ENCODE assay signal across 1 cellular context in the genomic region with DNA sequence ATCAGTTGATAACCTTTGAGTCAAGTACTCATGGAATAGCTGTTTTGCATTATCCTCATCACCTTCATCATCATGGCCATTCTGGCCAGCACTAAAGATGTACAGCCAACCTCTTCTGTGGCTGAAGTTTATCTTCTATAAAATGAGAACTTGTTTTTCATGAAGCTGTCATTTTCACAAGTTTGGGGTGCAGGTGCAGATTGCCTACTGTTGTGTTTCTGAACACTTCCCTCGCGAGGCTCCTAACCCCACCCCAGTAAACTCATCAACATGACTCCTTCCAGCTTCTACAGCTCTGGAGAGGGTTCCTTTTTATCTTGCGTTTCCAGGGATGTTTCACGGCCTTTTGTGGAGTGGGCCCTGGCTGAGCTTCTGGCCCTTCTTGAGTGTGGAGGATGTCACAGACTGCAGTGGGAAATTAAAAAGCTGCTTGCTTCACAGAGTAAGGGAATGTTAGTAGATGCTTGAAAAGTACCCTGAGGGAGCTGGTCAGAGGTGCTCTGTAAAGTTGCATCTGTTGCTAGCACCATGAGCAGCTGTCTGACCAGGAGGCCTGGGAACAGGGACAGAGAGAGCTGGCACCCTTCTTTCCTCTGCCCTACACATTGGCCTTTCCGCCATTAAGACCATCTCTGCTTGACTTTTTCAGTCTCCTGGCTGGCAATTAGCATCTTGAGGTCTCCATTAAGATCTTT.
TF ChIP-seq lines count a peak whose summit lies in the region.

No MANE protein-coding gene starts in this region.

TF ChIP-seq in GM12878, 131 proteins besides CTCF, POLR2A, EP300 and RAD21:
- TF ChIP-seq, protein P1, sequence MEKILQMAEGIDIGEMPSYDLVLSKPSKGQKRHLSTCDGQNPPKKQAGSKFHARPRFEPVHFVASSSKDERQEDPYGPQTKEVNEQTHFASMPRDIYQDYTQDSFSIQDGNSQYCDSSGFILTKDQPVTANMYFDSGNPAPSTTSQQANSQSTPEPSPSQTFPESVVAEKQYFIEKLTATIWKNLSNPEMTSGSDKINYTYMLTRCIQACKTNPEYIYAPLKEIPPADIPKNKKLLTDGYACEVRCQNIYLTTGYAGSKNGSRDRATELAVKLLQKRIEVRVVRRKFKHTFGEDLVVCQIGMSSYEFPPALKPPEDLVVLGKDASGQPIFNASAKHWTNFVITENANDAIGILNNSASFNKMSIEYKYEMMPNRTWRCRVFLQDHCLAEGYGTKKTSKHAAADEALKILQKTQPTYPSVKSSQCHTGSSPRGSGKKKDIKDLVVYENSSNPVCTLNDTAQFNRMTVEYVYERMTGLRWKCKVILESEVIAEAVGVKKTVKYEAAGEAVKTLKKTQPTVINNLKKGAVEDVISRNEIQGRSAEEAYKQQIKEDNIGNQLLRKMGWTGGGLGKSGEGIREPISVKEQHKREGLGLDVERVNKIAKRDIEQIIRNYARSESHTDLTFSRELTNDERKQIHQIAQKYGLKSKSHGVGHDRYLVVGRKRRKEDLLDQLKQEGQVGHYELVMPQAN (conservative IDR thresholded peaks at IDR 0.05): no peak
- TF ChIP-seq, protein P2, sequence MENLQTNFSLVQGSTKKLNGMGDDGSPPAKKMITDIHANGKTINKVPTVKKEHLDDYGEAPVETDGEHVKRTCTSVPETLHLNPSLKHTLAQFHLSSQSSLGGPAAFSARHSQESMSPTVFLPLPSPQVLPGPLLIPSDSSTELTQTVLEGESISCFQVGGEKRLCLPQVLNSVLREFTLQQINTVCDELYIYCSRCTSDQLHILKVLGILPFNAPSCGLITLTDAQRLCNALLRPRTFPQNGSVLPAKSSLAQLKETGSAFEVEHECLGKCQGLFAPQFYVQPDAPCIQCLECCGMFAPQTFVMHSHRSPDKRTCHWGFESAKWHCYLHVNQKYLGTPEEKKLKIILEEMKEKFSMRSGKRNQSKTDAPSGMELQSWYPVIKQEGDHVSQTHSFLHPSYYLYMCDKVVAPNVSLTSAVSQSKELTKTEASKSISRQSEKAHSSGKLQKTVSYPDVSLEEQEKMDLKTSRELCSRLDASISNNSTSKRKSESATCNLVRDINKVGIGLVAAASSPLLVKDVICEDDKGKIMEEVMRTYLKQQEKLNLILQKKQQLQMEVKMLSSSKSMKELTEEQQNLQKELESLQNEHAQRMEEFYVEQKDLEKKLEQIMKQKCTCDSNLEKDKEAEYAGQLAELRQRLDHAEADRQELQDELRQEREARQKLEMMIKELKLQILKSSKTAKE (IDR thresholded peaks at IDR 0.05; ENCODE audit: low read depth, poor library complexity, severe bottlenecking): no peak
- TF ChIP-seq TCF12 (IDR thresholded peaks at IDR 0.05; ENCODE audit: low read depth, low read length): no peak
- no peak for TF ChIP-seq BRCA1 (IDR thresholded peaks at IDR 0.05; ENCODE audit: low read depth, low read length)
- TF ChIP-seq, protein P3, sequence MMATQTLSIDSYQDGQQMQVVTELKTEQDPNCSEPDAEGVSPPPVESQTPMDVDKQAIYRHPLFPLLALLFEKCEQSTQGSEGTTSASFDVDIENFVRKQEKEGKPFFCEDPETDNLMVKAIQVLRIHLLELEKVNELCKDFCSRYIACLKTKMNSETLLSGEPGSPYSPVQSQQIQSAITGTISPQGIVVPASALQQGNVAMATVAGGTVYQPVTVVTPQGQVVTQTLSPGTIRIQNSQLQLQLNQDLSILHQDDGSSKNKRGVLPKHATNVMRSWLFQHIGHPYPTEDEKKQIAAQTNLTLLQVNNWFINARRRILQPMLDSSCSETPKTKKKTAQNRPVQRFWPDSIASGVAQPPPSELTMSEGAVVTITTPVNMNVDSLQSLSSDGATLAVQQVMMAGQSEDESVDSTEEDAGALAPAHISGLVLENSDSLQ (IDR thresholded peaks at IDR 0.05): no peak
- TF ChIP-seq ETV6 (conservative IDR thresholded peaks at IDR 0.05 in 1 of 2, IDR thresholded peaks at IDR 0.05 in 1 of 2; ENCODE audit: borderline replicate concordance in 1 of 2, low read depth in 1 of 2): no peak
- TF ChIP-seq KDM1A (IDR thresholded peaks at IDR 0.05; ENCODE audit: borderline replicate concordance): no peak
- TF ChIP-seq, protein P4, sequence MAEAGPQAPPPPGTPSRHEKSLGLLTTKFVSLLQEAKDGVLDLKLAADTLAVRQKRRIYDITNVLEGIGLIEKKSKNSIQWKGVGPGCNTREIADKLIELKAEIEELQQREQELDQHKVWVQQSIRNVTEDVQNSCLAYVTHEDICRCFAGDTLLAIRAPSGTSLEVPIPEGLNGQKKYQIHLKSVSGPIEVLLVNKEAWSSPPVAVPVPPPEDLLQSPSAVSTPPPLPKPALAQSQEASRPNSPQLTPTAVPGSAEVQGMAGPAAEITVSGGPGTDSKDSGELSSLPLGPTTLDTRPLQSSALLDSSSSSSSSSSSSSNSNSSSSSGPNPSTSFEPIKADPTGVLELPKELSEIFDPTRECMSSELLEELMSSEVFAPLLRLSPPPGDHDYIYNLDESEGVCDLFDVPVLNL (IDR thresholded peaks at IDR 0.05; ENCODE audit: low read depth, low read length): no peak
- no peak for TF ChIP-seq ZNF384 (IDR thresholded peaks at IDR 0.05; ENCODE audit: borderline replicate concordance, low read depth, low read length)
- no peak for TF ChIP-seq YY1 (IDR thresholded peaks at IDR 0.05; ENCODE audit: low read depth, low read length)
- TF ChIP-seq MEF2A (IDR thresholded peaks at IDR 0.05; ENCODE audit: insufficient read depth, low read depth, low read length): no peak
- no peak for TF ChIP-seq MXI1 (IDR thresholded peaks at IDR 0.05; ENCODE audit: low read depth, low read length)
- TF ChIP-seq FOXM1 (IDR thresholded peaks at IDR 0.05; ENCODE audit: low read depth, low read length): no peak
- TF ChIP-seq SMC3 (IDR thresholded peaks at IDR 0.05; ENCODE audit: borderline replicate concordance, low read length): no peak
- no peak for TF ChIP-seq POLR2AphosphoS5 (IDR thresholded peaks at IDR 0.05; ENCODE audit: low read length)
- TF ChIP-seq PAX8 (IDR thresholded peaks at IDR 0.05): no peak
- no peak for TF ChIP-seq SUZ12 (IDR thresholded peaks at IDR 0.05; ENCODE audit: unreplicated experiment)
